ENCODE assay signal across 8 cellular contexts in the genomic region with DNA sequence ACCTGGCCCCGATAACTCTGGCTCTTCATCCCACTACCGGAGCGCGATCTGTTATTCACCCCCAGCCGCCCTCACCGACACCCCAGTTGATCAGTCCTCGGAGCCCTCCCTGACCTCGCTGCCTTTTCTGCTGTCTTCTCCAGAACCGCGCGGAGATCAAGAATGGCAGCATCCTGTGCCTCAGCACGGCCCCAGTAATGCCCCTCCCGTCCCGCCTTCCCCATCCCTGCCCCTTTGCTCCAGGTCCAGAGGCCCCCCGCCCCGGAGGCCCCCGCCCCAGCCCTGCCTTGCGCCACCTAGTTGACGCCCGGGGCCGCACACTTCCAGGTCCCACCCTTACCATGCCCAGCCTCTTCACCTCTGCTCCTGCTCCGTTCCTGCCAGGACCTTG. TPM values are rescaled to one million over a fixed set of nuclear protein-coding genes. Genes with fewer than 3 reads are reported as not detected.
DNase-seq lines count a peak whose midpoint lies in the region; ATAC-seq, FAIRE-seq and TF ChIP-seq lines count a peak whose summit lies in the region.
"Had no signal": no experiment of that assay in that cellular context is flagged by ENCODE, and none has a peak within 500 bp of the region (broad histone marks: within the 10 kb centered on the region; RNA-seq: fewer than 3 reads in every experiment).

No MANE protein-coding gene starts in this region.

- 14 to 42% (median 22%) methylated on average over 22 of the region's 22 CpGs for WGBS in small intestine, 3 donors

- FAIRE-seq in keratinocyte (lab: Jason Lieb, UNC) (no peak), small intestine (lab: Jason Lieb, UNC) (no peak)

- H3K9me3 ChIP-seq in HUES6 (ENCODE audit: control insufficient read depth, insufficient read depth, low read depth, low read length) (no peaks in the 10 kb centered on the region), breast epithelium (no peaks in the 10 kb centered on the region), keratinocyte (ENCODE audit: control insufficient read depth, low read depth, low read length) (no peaks in the 10 kb centered on the region), small intestine (ENCODE audit: control insufficient read depth, low read depth) (no peaks in the 10 kb centered on the region)

- no peak overlapping the region for H3K9ac ChIP-seq in HUES6 (ENCODE audit: low read length)
- H3K9ac ChIP-seq in keratinocyte (ENCODE audit: control insufficient read depth, extremely low read depth, insufficient read depth, low read length) = peak overlapping the region; percentile 72

- no peak for TF ChIP-seq POLR2A in breast epithelium (IDR thresholded peaks at IDR 0.05)

- H3K4me1 ChIP-seq in HUES6 (ENCODE audit: control insufficient read depth, insufficient read depth, low read length) (peaks cover 4% of the 10 kb centered on the region; the same call in 1 of the 2 replicates), breast epithelium (peaks cover 0 to 11% of the 10 kb centered on the region in 2 donors), keratinocyte (ENCODE audit: control insufficient read depth, extremely low read depth, insufficient read depth, low read length) (peaks cover 18% of the 10 kb centered on the region), small intestine (ENCODE audit: control insufficient read depth in 2 of 2, insufficient read depth in 1 of 2, low read depth in 1 of 2, low read length in 1 of 2) (peaks cover 0 to 2% of the 10 kb centered on the region in 2 donors)

- H3K79me2 ChIP-seq in keratinocyte (ENCODE audit: control insufficient read depth, insufficient read depth, low read length) = peaks cover 25% of the 10 kb centered on the region

- dilution Hi-C loops in keratinocyte (cut with MboI; ENCODE audit: extremely low pct_ligation_motif_present, low sequenced_read_pairs) = no loop called here

- no peak for DNase-seq in breast epithelium (ENCODE audit: low spot score in 2 of 2)
- no peak for DNase-seq in keratinocyte (ENCODE audit: low read depth, low spot score)
- DNase-seq in small intestine = peak; percentile 46
- no peak for DNase-seq in NCI-H1048 (lab: John Stamatoyannopoulos, UW)
- DNase-seq: activated CD8-positive, alpha-beta memory T cell treated with anti-CD3 and anti-CD28 coated beads, Interleukin-2, amount 50 U/mL, for 4 hours had no signal

- ATAC-seq in HG03135 (IDR thresholded peaks at IDR 0.05; ENCODE audit: unreplicated experiment) (no peak), HG02981 (IDR thresholded peaks at IDR 0.05; ENCODE audit: unreplicated experiment) (no peak)

- H3K36me3 ChIP-seq in HUES6 (ENCODE audit: control insufficient read depth, insufficient read depth, low read length) (peaks cover 64% of the 10 kb centered on the region), breast epithelium (peaks cover 8% of the 10 kb centered on the region), keratinocyte (ENCODE audit: control insufficient read depth in 2 of 2, extremely low read depth in 1 of 2, insufficient read depth in 2 of 2, low read length in 2 of 2) (peaks cover 37 to 39% of the 10 kb centered on the region in 2 experiments), small intestine (ENCODE audit: control insufficient read depth in 2 of 2, insufficient read depth in 2 of 2, low read length in 2 of 2) (peaks cover 13 to 38% of the 10 kb centered on the region in 2 donors)

- no peaks in the 10 kb centered on the region for H4K20me1 ChIP-seq in keratinocyte (ENCODE audit: control insufficient read depth, extremely low read depth, insufficient read depth, low read length)

- peak overlapping the region; percentile 86 for H3K4me2 ChIP-seq in keratinocyte (ENCODE audit: control insufficient read depth, extremely low read depth, insufficient read depth, low read depth, low read length)

- H3K4me3 ChIP-seq in HUES6 (ENCODE audit: low read depth, low read length) = peak overlapping the region; percentile 92
- H3K4me3 ChIP-seq in breast epithelium = peak overlapping the region in 2 of 3 donors; percentile 68 to 70
- peak overlapping the region; percentile 54 to 72 (median 70) for H3K4me3 ChIP-seq in keratinocyte (ENCODE audit: control insufficient read depth in 2 of 3, extremely low read depth in 1 of 3, insufficient read depth in 2 of 3, low read depth in 1 of 3, low read length in 3 of 3)
- peak overlapping the region in 1 of 2 donors; percentile 65 for H3K4me3 ChIP-seq in small intestine (ENCODE audit: low read depth in 1 of 2, low read length in 2 of 2)

- TF ChIP-seq CTCF in breast epithelium (IDR thresholded peaks at IDR 0.05) (no peak), keratinocyte (optimal IDR thresholded peaks at IDR 0.05 in 1 of 3, IDR thresholded peaks at IDR 0.05 in 1 of 3, conservative IDR thresholded peaks at IDR 0.05 in 1 of 3; ENCODE audit: extremely low read depth in 1 of 3, insufficient read depth in 2 of 3, low read length in 3 of 3) (peak in 2 of 3 experiments; percentile 19 to 61)

- no peak overlapping the region for H3K27ac ChIP-seq in HUES6 (ENCODE audit: low read depth, low read length)
- peak overlapping the region; percentile 41 to 75 for H3K27ac ChIP-seq in breast epithelium
- H3K27ac ChIP-seq in keratinocyte (ENCODE audit: control insufficient read depth, insufficient read depth, low read length) = no peak overlapping the region
- H3K27ac ChIP-seq in small intestine (ENCODE audit: low read depth in 1 of 2, low read length in 1 of 2) = peak overlapping the region in 1 of 2 donors; percentile 14

- intact Hi-C loops in breast epithelium (cut with DNase I; ENCODE audit: low total_unique reads) = no loop called here

- H3K27me3 ChIP-seq in HUES6 (ENCODE audit: control insufficient read depth, insufficient read depth, low read length) (no peaks in the 10 kb centered on the region), breast epithelium (no peaks in the 10 kb centered on the region), keratinocyte (ENCODE audit: control insufficient read depth, extremely low read depth, insufficient read depth, low read length) (no peaks in the 10 kb centered on the region), small intestine (ENCODE audit: control insufficient read depth in 2 of 2, insufficient read depth in 2 of 2, low read length in 2 of 2) (no peaks in the 10 kb centered on the region)

- H3K9me1 ChIP-seq in keratinocyte (ENCODE audit: control insufficient read depth, extremely low read depth, insufficient read depth, low read length) = peaks cover 2% of the 10 kb centered on the region

- no peak overlapping the region for H2AFZ ChIP-seq in keratinocyte (ENCODE audit: control insufficient read depth, low read length)

RNA-seq across cellular contexts. Expression of gene ELMO3, which starts 0.9 kb away (rescaled TPM):
- total RNA-seq in breast epithelium = 10 to 100 TPM in 2 of 3 donors, 1 to 10 TPM in 1; 1.1 to 35.0 (median 19.7) TPM
- 21.0 to 38.7 TPM (median 23.4 TPM) in 3 replicates for polyA plus RNA-seq in keratinocyte
- 7.2 TPM for polyA plus RNA-seq in keratinocyte (2011; ENCODE audit: low read depth)
- polyA plus RNA-seq in keratinocyte (2011; cell fraction: cytosol; rRNA removed) = 10.4 and 26.3 TPM in 2 replicates
- 37.7 and 52.4 TPM in 2 replicates for polyA plus RNA-seq in keratinocyte (2011; cell fraction: nucleus; rRNA removed)
- polyA plus RNA-seq in keratinocyte (2012; ENCODE audit: low replicate concordance) = 21.4 and 27.8 TPM in 2 replicates
- 17.3 to 29.4 TPM (median 24.9 TPM) in 3 replicates for polyA minus RNA-seq in keratinocyte
- 42.6 TPM for polyA minus RNA-seq in keratinocyte (2011; cell fraction: cytosol; rRNA and poly(A)+ RNA removed)
- 24.1 and 26.5 TPM in 2 replicates for polyA minus RNA-seq in keratinocyte (2011; cell fraction: nucleus; rRNA and poly(A)+ RNA removed)
- 100 to 1,000 TPM in 1 of 3 donors, 10 to 100 TPM in 2; 36.3 to 101 (median 89.7) TPM for polyA plus RNA-seq in small intestine

RNA-seq across cellular contexts. Expression of gene E2F4, which starts 7.8 kb away (rescaled TPM):
- 10 to 100 TPM; 74.1 to 86.9 (median 76.1) TPM for total RNA-seq in breast epithelium
- polyA plus RNA-seq in keratinocyte (64.7 to 97.7 TPM (median 74.8 TPM) in 3 replicates), small intestine (10 to 100 TPM; 48.6 to 63.7 (median 58.4) TPM)
- polyA plus RNA-seq in keratinocyte (2011; ENCODE audit: low read depth) = 52.9 TPM
- polyA plus RNA-seq in keratinocyte (2011; cell fraction: cytosol; rRNA removed) = 39.3 and 55.7 TPM in 2 replicates
- polyA plus RNA-seq in keratinocyte (2011; cell fraction: nucleus; rRNA removed) = 202 and 214 TPM in 2 replicates
- polyA plus RNA-seq in keratinocyte (2012; ENCODE audit: low replicate concordance) = 40.1 and 54.6 TPM in 2 replicates
- polyA minus RNA-seq in keratinocyte = 76.7 to 122 TPM (median 88.0 TPM) in 3 replicates
- polyA minus RNA-seq in keratinocyte (2011; cell fraction: cytosol; rRNA and poly(A)+ RNA removed) = 77.1 TPM
- polyA minus RNA-seq in keratinocyte (2011; cell fraction: nucleus; rRNA and poly(A)+ RNA removed) = 36.3 and 37.2 TPM in 2 replicates

RNA-seq across cellular contexts. Expression of gene EXOC3L1, which starts 9.9 kb away (rescaled TPM):
- total RNA-seq in breast epithelium = 1 to 10 TPM; 1.1 to 3.6 (median 2.2) TPM
- not detected in 3 replicates for polyA plus RNA-seq in keratinocyte
- not detected for polyA plus RNA-seq in keratinocyte (2011; ENCODE audit: low read depth)
- not detected in 2 replicates for polyA plus RNA-seq in keratinocyte (2011; cell fraction: cytosol; rRNA removed)
- polyA plus RNA-seq in keratinocyte (2011; cell fraction: nucleus; rRNA removed) = not detected in 2 replicates
- 0.05 and 0.21 TPM in 2 replicates for polyA plus RNA-seq in keratinocyte (2012; ENCODE audit: low replicate concordance)
- polyA minus RNA-seq in keratinocyte = not detected in 3 replicates
- polyA minus RNA-seq in keratinocyte (2011; cell fraction: cytosol; rRNA and poly(A)+ RNA removed) = not detected
- polyA minus RNA-seq in keratinocyte (2011; cell fraction: nucleus; rRNA and poly(A)+ RNA removed) = not detected in 2 replicates
- polyA plus RNA-seq in small intestine = 1 to 10 TPM; 4.9 to 7.9 (median 7.0) TPM

RNA-seq across cellular contexts. Expression of gene MATCAP1, which starts 16.0 kb away (rescaled TPM):
- total RNA-seq in breast epithelium = 10 to 100 TPM; 10.9 to 13.4 (median 11.6) TPM
- polyA plus RNA-seq in keratinocyte (9.0 to 15.0 TPM (median 13.3 TPM) in 3 replicates), small intestine (10 to 100 TPM; 15.7 to 19.0 (median 18.2) TPM)
- 3.7 TPM for polyA plus RNA-seq in keratinocyte (2011; ENCODE audit: low read depth)
- 2.6 and 4.5 TPM in 2 replicates for polyA plus RNA-seq in keratinocyte (2011; cell fraction: cytosol; rRNA removed)
- polyA plus RNA-seq in keratinocyte (2011; cell fraction: nucleus; rRNA removed) = 44.9 and 60.2 TPM in 2 replicates
- polyA plus RNA-seq in keratinocyte (2012; ENCODE audit: low replicate concordance) = 6.1 and 7.2 TPM in 2 replicates
- 5.7 to 13.2 TPM (median 11.8 TPM) in 3 replicates for polyA minus RNA-seq in keratinocyte
- polyA minus RNA-seq in keratinocyte (2011; cell fraction: cytosol; rRNA and poly(A)+ RNA removed) = 6.5 TPM
- polyA minus RNA-seq in keratinocyte (2011; cell fraction: nucleus; rRNA and poly(A)+ RNA removed) = 15.9 and 20.0 TPM in 2 replicates

RNA-seq across cellular contexts. Expression of gene TMEM208, which starts 27.1 kb away (rescaled TPM):
- total RNA-seq in breast epithelium = 10 to 100 TPM; 35.2 to 46.2 (median 44.2) TPM
- 44.9 to 47.6 TPM (median 46.3 TPM) in 3 replicates for polyA plus RNA-seq in keratinocyte
- 28.4 TPM for polyA plus RNA-seq in keratinocyte (2011; ENCODE audit: low read depth)
- 32.4 and 50.2 TPM in 2 replicates for polyA plus RNA-seq in keratinocyte (2011; cell fraction: cytosol; rRNA removed)
- 41.7 and 44.5 TPM in 2 replicates for polyA plus RNA-seq in keratinocyte (2011; cell fraction: nucleus; rRNA removed)
- polyA plus RNA-seq in keratinocyte (2012; ENCODE audit: low replicate concordance) = 39.1 and 45.1 TPM in 2 replicates
- polyA minus RNA-seq in keratinocyte = 29.7 to 39.9 TPM (median 32.6 TPM) in 3 replicates
- 27.6 TPM for polyA minus RNA-seq in keratinocyte (2011; cell fraction: cytosol; rRNA and poly(A)+ RNA removed)
- 12.6 and 15.7 TPM in 2 replicates for polyA minus RNA-seq in keratinocyte (2011; cell fraction: nucleus; rRNA and poly(A)+ RNA removed)
- 100 to 1,000 TPM in 2 of 3 donors, 10 to 100 TPM in 1; 83.2 to 153 (median 121) TPM for polyA plus RNA-seq in small intestine

Comparison
In these comparisons a context has a peak if more than half of its experiments do, and no peak if none do; other contexts are left out.
1. H3K27ac ChIP-seq: peak in breast epithelium (2 of 2); none in HUES6 (single experiment) and keratinocyte (single experiment).
2. CTCF ChIP-seq: peak in keratinocyte (2 of 3); none in breast epithelium (0 of 3).